3 cellular contexts compared by ENCODE assay signal in genomic region chr10:122882798-122883197, GRCh38.
TF ChIP-seq lines count a peak whose summit lies in the region.

No MANE protein-coding gene starts in this region.

TF ChIP-seq in SK-N-SH, 30 proteins besides CTCF, POLR2A, EP300 and RAD21:
- TF ChIP-seq REST (IDR thresholded peaks at IDR 0.05; ENCODE audit: low read depth, low read length) (no peak), MEF2A (IDR thresholded peaks at IDR 0.05; ENCODE audit: borderline replicate concordance, low read depth) (no peak), GATA2 (CRISPR knock-in tag; IDR thresholded peaks at IDR 0.05) (0 out of 2 replicates have a peak, but pooled peaks have one; percentile 13), SIN3A (IDR thresholded peaks at IDR 0.05; ENCODE audit: borderline replicate concordance, low read depth, low read length) (no peak)

TF ChIP-seq in SK-N-SH treated with all-trans-retinoic acid at 6 μM for 48 hours, 23 proteins besides CTCF, POLR2A, EP300 and RAD21:
- TF ChIP-seq ZC3H10 (CRISPR knock-in tag; IDR thresholded peaks at IDR 0.05): no peak
- TF ChIP-seq CSRNP3 (CRISPR knock-in tag; IDR thresholded peaks at IDR 0.05): no peak
- TF ChIP-seq ZFP3 (CRISPR knock-in tag; IDR thresholded peaks at IDR 0.05): no peak
- no peak for TF ChIP-seq ZNF8 (CRISPR knock-in tag; IDR thresholded peaks at IDR 0.05)
- no peak for TF ChIP-seq PATZ1 (CRISPR knock-in tag; IDR thresholded peaks at IDR 0.05; ENCODE audit: borderline replicate concordance)

TF ChIP-seq in endothelial cell of umbilical vein, 7 proteins besides CTCF, POLR2A, EP300 and RAD21:
- TF ChIP-seq JUN (IDR thresholded peaks at IDR 0.05; ENCODE audit: borderline replicate concordance, insufficient read depth, insufficient read length, low read depth): no peak
- TF ChIP-seq MYC (IDR thresholded peaks at IDR 0.05; ENCODE audit: low read depth, low read length): no peak
